33 cellular contexts compared by ENCODE assay signal in genomic region chr16:28967156-28967555, GRCh38. TPM values are rescaled to one million over a fixed set of nuclear protein-coding genes. Genes with fewer than 3 reads are reported as not detected.
"Had no signal": no experiment of that assay in that cellular context is flagged by ENCODE, and none has a peak within 500 bp of the region (broad histone marks: within the 10 kb centered on the region; RNA-seq: fewer than 3 reads in every experiment).

No MANE protein-coding gene starts in this region.

- H3K4me3 ChIP-seq: ascending aorta, breast epithelium, cardiac muscle cell, colonic mucosa, esophagus squamous epithelium, gastroesophageal sphincter, heart right ventricle had no signal

- H3K36me3 ChIP-seq: breast epithelium had no signal

- H3K4me3 Mint-ChIP-seq: activated CD4-positive, alpha-beta T cell treated with anti-CD3 and anti-CD28 coated beads for 36 hours; activated CD4-positive, alpha-beta T cell treated with anti-CD3 and anti-CD28 coated beads, Interleukin-2, amount 10 ng/mL, durations not matched to agents 24 days and 14 days; activated CD8-positive, alpha-beta T cell treated with anti-CD3 and anti-CD28 coated beads for 36 hours; activated naive CD8-positive, alpha-beta T cell treated with anti-CD3 and anti-CD28 coated beads, Interleukin-2, amount 10 ng/mL, durations not matched to agents 7 days and 5 days; activated T-cell treated with anti-CD3 and anti-CD28 coated beads, Interleukin-2, amount 50 U/mL, for 4 hours; activated T-helper 17 cell treated with anti-CD3 and anti-CD28 coated beads, Interleukin-2, amount 50 U/mL, for 72 hours; brain had no signal

- H3K4me1 ChIP-seq: ascending aorta, breast epithelium, colonic mucosa, esophagus squamous epithelium, gastroesophageal sphincter, heart right ventricle had no signal

- H3K27ac ChIP-seq: ascending aorta, breast epithelium, cardiac muscle cell, colonic mucosa, epithelial cell of prostate, esophagus squamous epithelium, gastroesophageal sphincter, heart right ventricle had no signal

- ATAC-seq: activated CD4-positive, alpha-beta T cell treated with anti-CD3 and anti-CD28 coated beads for 36 hours; activated CD8-positive, alpha-beta T cell treated with anti-CD3 and anti-CD28 coated beads for 36 hours; activated T-cell treated with anti-CD3 and anti-CD28 coated beads, Interleukin-2, amount 50 U/mL, for 4 hours; activated T-helper 17 cell treated with anti-CD3 and anti-CD28 coated beads, Interleukin-2, amount 50 U/mL, for 72 hours; gastroesophageal sphincter; heart right ventricle had no signal

- H3K27me3 Mint-ChIP-seq: activated CD4-positive, alpha-beta T cell treated with anti-CD3 and anti-CD28 coated beads for 36 hours; activated CD4-positive, alpha-beta T cell treated with anti-CD3 and anti-CD28 coated beads, Interleukin-2, amount 10 ng/mL, durations not matched to agents 24 days and 14 days; activated CD8-positive, alpha-beta T cell treated with anti-CD3 and anti-CD28 coated beads for 36 hours; activated naive CD8-positive, alpha-beta T cell treated with anti-CD3 and anti-CD28 coated beads, Interleukin-2, amount 10 ng/mL, durations not matched to agents 7 days and 5 days; activated T-helper 17 cell treated with anti-CD3 and anti-CD28 coated beads, Interleukin-2, amount 50 U/mL, for 72 hours; brain had no signal

- H3K4me1 Mint-ChIP-seq: activated CD4-positive, alpha-beta T cell treated with anti-CD3 and anti-CD28 coated beads for 36 hours; activated CD4-positive, alpha-beta T cell treated with anti-CD3 and anti-CD28 coated beads, Interleukin-2, amount 10 ng/mL, durations not matched to agents 24 days and 14 days; activated T-helper 17 cell treated with anti-CD3 and anti-CD28 coated beads, Interleukin-2, amount 50 U/mL, for 72 hours; brain had no signal

- H3K27ac Mint-ChIP-seq: activated CD4-positive, alpha-beta T cell treated with anti-CD3 and anti-CD28 coated beads for 36 hours; activated CD4-positive, alpha-beta T cell treated with anti-CD3 and anti-CD28 coated beads, Interleukin-2, amount 10 ng/mL, durations not matched to agents 24 days and 14 days; activated CD8-positive, alpha-beta T cell treated with anti-CD3 and anti-CD28 coated beads for 36 hours; activated naive CD8-positive, alpha-beta T cell treated with anti-CD3 and anti-CD28 coated beads, Interleukin-2, amount 10 ng/mL, durations not matched to agents 7 days and 5 days; activated T-helper 17 cell treated with anti-CD3 and anti-CD28 coated beads, Interleukin-2, amount 50 U/mL, for 72 hours; brain had no signal

- H3K27me3 ChIP-seq: ascending aorta, breast epithelium, cardiac muscle cell, colonic mucosa, esophagus squamous epithelium, gastroesophageal sphincter, heart right ventricle had no signal

- H3K9me3 Mint-ChIP-seq: activated CD4-positive, alpha-beta T cell treated with anti-CD3 and anti-CD28 coated beads, Interleukin-2, amount 10 ng/mL, durations not matched to agents 24 days and 14 days; activated CD8-positive, alpha-beta T cell treated with anti-CD3 and anti-CD28 coated beads for 36 hours; activated naive CD8-positive, alpha-beta T cell treated with anti-CD3 and anti-CD28 coated beads, Interleukin-2, amount 10 ng/mL, durations not matched to agents 7 days and 5 days; activated T-cell treated with anti-CD3 and anti-CD28 coated beads, Interleukin-2, amount 50 U/mL, for 4 hours; activated T-helper 17 cell treated with anti-CD3 and anti-CD28 coated beads, Interleukin-2, amount 50 U/mL, for 72 hours; brain had no signal

- DNase-seq: activated CD4-positive, alpha-beta T cell treated with anti-CD3 and anti-CD28 coated beads for 36 hours; activated CD4-positive, alpha-beta T cell treated with anti-CD3 and anti-CD28 coated beads, Interleukin-2, amount 10 ng/mL, durations not matched to agents 24 days and 14 days; activated CD4-positive, CD25-positive, alpha-beta regulatory T cell; activated CD4-positive, CD25-positive, alpha-beta regulatory T cell treated with anti-CD3 and anti-CD28 coated beads, Interleukin-2, amount 50 U/mL, for 72 hours; activated CD8-positive, alpha-beta memory T cell treated with anti-CD3 and anti-CD28 coated beads for 24 hours; activated CD8-positive, alpha-beta T cell treated with anti-CD3 and anti-CD28 coated beads for 36 hours; activated effector memory CD4-positive, alpha-beta T cell treated with Interleukin-2 at 50 U/mL for 16 hours; activated gamma-delta T cell treated with Interleukin-2 at 50 U/mL for 16 hours; activated naive CD4-positive, alpha-beta T cell treated with anti-CD3 and anti-CD28 coated beads, Interleukin-2, amount 50 U/mL, for 16 hours; activated naive CD4-positive, alpha-beta T cell treated with Interleukin-2 at 50 U/mL for 16 hours; activated naive CD8-positive, alpha-beta T cell treated with anti-CD3 and anti-CD28 coated beads, Interleukin-2, amount 10 ng/mL, durations not matched to agents 7 days and 5 days; activated T-cell treated with anti-CD3 and anti-CD28 coated beads, Interleukin-2, amount 50 U/mL, for 4 hours; central memory CD4-positive, alpha-beta T cell; cerebellar nuclear complex; colonic mucosa; effector CD8-positive, alpha-beta T cell; esophagus squamous epithelium; foreskin melanocyte; heart right ventricle; T-helper 2 cell had no signal

- H3K9me3 ChIP-seq: ascending aorta, breast epithelium, colonic mucosa, esophagus squamous epithelium, gastroesophageal sphincter, heart right ventricle had no signal

- FAIRE-seq: endometrium, endothelial cell of umbilical vein had no signal

RNA-seq across cellular contexts. Expression of gene CD19, which starts 35.4 kb away (rescaled TPM):
- total RNA-seq: activated CD4-positive, alpha-beta T cell treated with anti-CD3 and anti-CD28 coated beads, Interleukin-2, amount 10 ng/mL, durations not matched to agents 24 days and 14 days; ascending aorta; breast epithelium; dermis microvascular lymphatic vessel endothelial cell; endothelial cell of umbilical vein; fibroblast of villous mesenchyme; gastroesophageal sphincter; glomerular endothelial cell; T-helper 1 cell treated with Interleukin-12 subunit alpha and Interleukin-12 subunit beta and Interleukin-4 antibody, amounts not matched to agents 30 ng/mL and 1 ng/mL, for 36 hours had no signal
- polyA plus RNA-seq: cardiac muscle cell had no signal
